8 cellular contexts compared by ENCODE assay signal in genomic region chr1:91803847-91804545, GRCh38.
A peak's percentile ranks its signal among the peaks of the same experiment; 100 is the strongest.
DNase-seq lines count a peak whose midpoint lies in the region; ATAC-seq, FAIRE-seq and TF ChIP-seq lines count a peak whose summit lies in the region.

No MANE protein-coding gene starts in this region.

- no peaks in the 10 kb centered on the region for H3K9me3 Mint-ChIP-seq in activated naive CD8-positive, alpha-beta T cell treated with anti-CD3 and anti-CD28 coated beads, Interleukin-2, amount 10 ng/mL, durations not matched to agents 7 days and 5 days

- peak; percentile 28 for DNase-seq in GM19239 (ENCODE audit: insufficient read length, low spot score)
- peak; percentile 81 for DNase-seq in SKM-1 treated with dmso at 0.1 percent for 144 hours (lab: John Stamatoyannopoulos, UW; ENCODE audit: unreplicated experiment)
- peak; percentile 67 for DNase-seq in activated naive CD8-positive, alpha-beta T cell treated with anti-CD3 and anti-CD28 coated beads, Interleukin-2, amount 10 ng/mL, durations not matched to agents 7 days and 5 days
- DNase-seq in coronary artery (ENCODE audit: low spot score), result no peak
- DNase-seq in NCI-H524 treated with DMSO at 0.1 percent for 48 hours (lab: John Stamatoyannopoulos, UW), result no peak
- no peak for DNase-seq in SJCRH30

- H3K4me3 Mint-ChIP-seq in activated naive CD8-positive, alpha-beta T cell treated with anti-CD3 and anti-CD28 coated beads, Interleukin-2, amount 10 ng/mL, durations not matched to agents 7 days and 5 days, result peak overlapping the region; percentile 82

- POLR2A ChIA-PET in activated naive CD8-positive, alpha-beta T cell treated with anti-CD3 and anti-CD28 coated beads, Interleukin-2, amount 10 ng/mL, durations not matched to agents 7 days and 5 days (lab: Charles Lee), result interaction anchor here (0.6 to 1.4 kb wide), 3 partner anchors 12 to 303 kb away, joined by 3 read pairs; partner anchors contain the start of gene CDC7

- peak; percentile 61 for ATAC-seq in HG03097 (IDR thresholded peaks at IDR 0.05; ENCODE audit: low FRiP score, unreplicated experiment)
- ATAC-seq in activated naive CD8-positive, alpha-beta T cell treated with anti-CD3 and anti-CD28 coated beads, Interleukin-2, amount 10 ng/mL, durations not matched to agents 7 days and 5 days (ENCODE audit: low read depth), result peak; percentile 70

- peaks cover 6% of the 10 kb centered on the region for H3K36me3 Mint-ChIP-seq in activated naive CD8-positive, alpha-beta T cell treated with anti-CD3 and anti-CD28 coated beads, Interleukin-2, amount 10 ng/mL, durations not matched to agents 7 days and 5 days

- H3K4me1 Mint-ChIP-seq in activated naive CD8-positive, alpha-beta T cell treated with anti-CD3 and anti-CD28 coated beads, Interleukin-2, amount 10 ng/mL, durations not matched to agents 7 days and 5 days, result peaks cover 35% of the 10 kb centered on the region

- H3K4me2 ChIP-seq in parathyroid adenoma (ENCODE audit: low read length), result no peak overlapping the region

- H3K27ac ChIP-seq in parathyroid adenoma (peak overlapping the region; percentile 12), coronary artery (peak overlapping the region in 1 of 2 donors; percentile 30), SJCRH30 (no peak overlapping the region)

- no peaks in the 10 kb centered on the region for H3K79me2 ChIP-seq in parathyroid adenoma

- peaks cover 35% of the 10 kb centered on the region for H3K27me3 Mint-ChIP-seq in activated naive CD8-positive, alpha-beta T cell treated with anti-CD3 and anti-CD28 coated beads, Interleukin-2, amount 10 ng/mL, durations not matched to agents 7 days and 5 days

- no peak overlapping the region for H3K9ac ChIP-seq in parathyroid adenoma

- peak; percentile 84 for FAIRE-seq in GM19239 (lab: Jason Lieb, UNC)

- H3K4me3 ChIP-seq in parathyroid adenoma (ENCODE audit: low read depth, low read length) (no peak overlapping the region), coronary artery (no peak overlapping the region), SJCRH30 (no peak overlapping the region)

- H3K27me3 ChIP-seq in parathyroid adenoma (ENCODE audit: control insufficient read depth, insufficient read depth, low read length) (no peaks in the 10 kb centered on the region), SJCRH30 (no peaks in the 10 kb centered on the region)

- peaks cover 2% of the 10 kb centered on the region for H3K4me1 ChIP-seq in parathyroid adenoma
- H3K4me1 ChIP-seq in SJCRH30, result peaks cover 26% of the 10 kb centered on the region

- H3K36me3 ChIP-seq in parathyroid adenoma (ENCODE audit: control insufficient read depth, insufficient read depth, low read length) (no peaks in the 10 kb centered on the region), SJCRH30 (no peaks in the 10 kb centered on the region)

- peak overlapping the region; percentile 86 for H3K27ac Mint-ChIP-seq in activated naive CD8-positive, alpha-beta T cell treated with anti-CD3 and anti-CD28 coated beads, Interleukin-2, amount 10 ng/mL, durations not matched to agents 7 days and 5 days

- no peak for TF ChIP-seq CTCF in parathyroid adenoma (IDR thresholded peaks at IDR 0.05)
- TF ChIP-seq CTCF in coronary artery (IDR thresholded peaks at IDR 0.05), result no peak

- H3K9me3 ChIP-seq in parathyroid adenoma (ENCODE audit: control insufficient read depth, low read length) (no peaks in the 10 kb centered on the region), SJCRH30 (replicated peaks) (no peaks in the 10 kb centered on the region)

- peak overlapping the region; percentile 50 for H2AFZ ChIP-seq in parathyroid adenoma

Comparison
In these comparisons a context has a peak if more than half of its experiments do, and no peak if none do; other contexts are left out.
1. DNase-seq: peak in GM19239 (single experiment), SKM-1 treated with dmso at 0.1 percent for 144 hours (single experiment) and activated naive CD8-positive, alpha-beta T cell treated with anti-CD3 and anti-CD28 coated beads, Interleukin-2, amount 10 ng/mL, durations not matched to agents 7 days and 5 days (single experiment); none in coronary artery (single experiment), NCI-H524 treated with DMSO at 0.1 percent for 48 hours (single experiment) and SJCRH30 (0 of 2).